Comparison of ENCODE assay signal across 19 cellular contexts in genomic region chr16:46923513-46924295, GRCh38.
"Had no signal": no experiment of that assay in that cellular context is flagged by ENCODE, and none has a peak within 500 bp of the region (broad histone marks: within the 10 kb centered on the region; RNA-seq: fewer than 3 reads in every experiment).

No MANE protein-coding gene starts in this region.

- H3K9me3 Mint-ChIP-seq: activated CD4-positive, alpha-beta memory T cell treated with anti-CD3 and anti-CD28 coated beads for 36 hours; activated naive CD8-positive, alpha-beta T cell treated with anti-CD3 and anti-CD28 coated beads, Interleukin-2, amount 10 ng/mL, durations not matched to agents 7 days and 5 days; activated T-cell treated with anti-CD3 and anti-CD28 coated beads, Interleukin-2, amount 50 U/mL, for 72 hours; effector memory CD8-positive, alpha-beta T cell; mesothelial cell of epicardium; naive B cell; stimulated activated memory B cell treated with anti-CD40 and anti-IgM and Interleukin-4, amounts not matched to agents 10 μg/mL and 1 μg/mL and 100 μg/mL, for 72 hours had no signal

- H3K27me3 ChIP-seq: ascending aorta, cardiac muscle cell, foreskin keratinocyte had no signal

- H3K27ac Mint-ChIP-seq: activated CD4-positive, alpha-beta memory T cell treated with anti-CD3 and anti-CD28 coated beads for 36 hours; activated naive CD8-positive, alpha-beta T cell treated with anti-CD3 and anti-CD28 coated beads, Interleukin-2, amount 10 ng/mL, durations not matched to agents 7 days and 5 days; activated T-cell treated with anti-CD3 and anti-CD28 coated beads, Interleukin-2, amount 50 U/mL, for 72 hours; effector memory CD8-positive, alpha-beta T cell; mesothelial cell of epicardium; stimulated activated memory B cell treated with anti-CD40 and anti-IgM and Interleukin-4, amounts not matched to agents 10 μg/mL and 1 μg/mL and 100 μg/mL, for 72 hours had no signal

- H3K4me3 Mint-ChIP-seq: activated CD4-positive, alpha-beta memory T cell treated with anti-CD3 and anti-CD28 coated beads for 36 hours; activated naive CD8-positive, alpha-beta T cell treated with anti-CD3 and anti-CD28 coated beads, Interleukin-2, amount 10 ng/mL, durations not matched to agents 7 days and 5 days; activated T-cell treated with anti-CD3 and anti-CD28 coated beads, Interleukin-2, amount 50 U/mL, for 72 hours; effector memory CD8-positive, alpha-beta T cell; mesothelial cell of epicardium; naive B cell; stimulated activated memory B cell treated with anti-CD40 and anti-IgM and Interleukin-4, amounts not matched to agents 10 μg/mL and 1 μg/mL and 100 μg/mL, for 72 hours had no signal

- ATAC-seq: activated CD4-positive, CD25-positive, alpha-beta regulatory T cell treated with anti-CD3 and anti-CD28 coated beads, Interleukin-2, amount 50 U/mL, for 24 hours; activated T-cell treated with anti-CD3 and anti-CD28 coated beads, Interleukin-2, amount 50 U/mL, for 72 hours; effector memory CD8-positive, alpha-beta T cell; foreskin keratinocyte; lower lobe of right lung; stimulated activated memory B cell treated with anti-CD40 and anti-IgM and Interleukin-4, amounts not matched to agents 10 μg/mL and 1 μg/mL and 100 μg/mL, for 72 hours had no signal

- H3K27me3 Mint-ChIP-seq: activated CD4-positive, alpha-beta memory T cell treated with anti-CD3 and anti-CD28 coated beads for 36 hours; activated naive CD8-positive, alpha-beta T cell treated with anti-CD3 and anti-CD28 coated beads, Interleukin-2, amount 10 ng/mL, durations not matched to agents 7 days and 5 days; effector memory CD8-positive, alpha-beta T cell; naive B cell; stimulated activated memory B cell treated with anti-CD40 and anti-IgM and Interleukin-4, amounts not matched to agents 10 μg/mL and 1 μg/mL and 100 μg/mL, for 72 hours had no signal

- H3K27ac ChIP-seq: ascending aorta, cardiac muscle cell, coronary artery, epithelial cell of prostate, foreskin keratinocyte, lower lobe of right lung, parathyroid adenoma, thoracic aorta had no signal

- H3K4me1 ChIP-seq: ascending aorta, foreskin keratinocyte, lower lobe of right lung had no signal

- DNase-seq: activated CD4-positive, alpha-beta memory T cell treated with anti-CD3 and anti-CD28 coated beads for 36 hours; activated naive CD8-positive, alpha-beta T cell treated with anti-CD3 and anti-CD28 coated beads, Interleukin-2, amount 10 ng/mL, durations not matched to agents 7 days and 5 days; activated T-cell treated with anti-CD3 and anti-CD28 coated beads, Interleukin-2, amount 50 U/mL, for 72 hours; effector memory CD8-positive, alpha-beta T cell; foreskin keratinocyte; kidney; lower lobe of right lung; naive B cell; retina; SIG-M5 had no signal

- H3K9me3 ChIP-seq: ascending aorta, lower lobe of right lung, thoracic aorta had no signal

- H3K4me1 Mint-ChIP-seq: activated naive CD8-positive, alpha-beta T cell treated with anti-CD3 and anti-CD28 coated beads, Interleukin-2, amount 10 ng/mL, durations not matched to agents 7 days and 5 days had no signal

- H3K4me3 ChIP-seq: ascending aorta, cardiac muscle cell, coronary artery, lower lobe of right lung, thoracic aorta had no signal
